17 cellular contexts compared by ENCODE assay signal in genomic region chr1:221350091-221350490, GRCh38.
"Had no signal": no experiment of that assay in that cellular context is flagged by ENCODE, and none has a peak within 500 bp of the region (broad histone marks: within the 10 kb centered on the region; RNA-seq: fewer than 3 reads in every experiment).

No MANE protein-coding gene starts in this region.

- H3K27ac Mint-ChIP-seq: activated CD4-positive, alpha-beta memory T cell treated with anti-CD3 and anti-CD28 coated beads for 36 hours; activated CD4-positive, alpha-beta T cell treated with anti-CD3 and anti-CD28 coated beads, Interleukin-2, amount 10 ng/mL, durations not matched to agents 7 days and 5 days; activated naive CD8-positive, alpha-beta T cell; WTC11 had no signal

- H3K27ac ChIP-seq: SK-N-MC had no signal

- H3K4me3 ChIP-seq: SK-N-MC had no signal

- DNase-seq: activated CD4-positive, alpha-beta memory T cell treated with anti-CD3 and anti-CD28 coated beads for 36 hours; activated CD4-positive, alpha-beta T cell treated with anti-CD3 and anti-CD28 coated beads, Interleukin-2, amount 10 ng/mL, durations not matched to agents 7 days and 5 days; activated CD4-positive, CD25-positive, alpha-beta regulatory T cell treated with anti-CD3 and anti-CD28 coated beads, Interleukin-2, amount 50 U/mL, for 72 hours; activated CD8-positive, alpha-beta memory T cell treated with anti-CD3 and anti-CD28 coated beads for 24 hours; activated effector memory CD4-positive, alpha-beta T cell treated with anti-CD3 and anti-CD28 coated beads, Interleukin-2, amount 50 U/mL, for 16 hours; activated naive CD4-positive, alpha-beta T cell treated with Interleukin-2 at 50 U/mL for 16 hours; activated T-cell treated with anti-CD3 and anti-CD28 coated beads, Interleukin-2, amount 50 U/mL, for 4 hours; amygdala; KG1; NCI-H1105 treated with DMSO at 0.1 percent for 48 hours; NCI-H1436 treated with DMSO at 0.1 percent for 48 hours; NCI-H187; NCI-H2081; T-helper 1 cell had no signal

- H3K4me1 Mint-ChIP-seq: activated CD4-positive, alpha-beta T cell treated with anti-CD3 and anti-CD28 coated beads, Interleukin-2, amount 10 ng/mL, durations not matched to agents 7 days and 5 days; WTC11 had no signal

- ATAC-seq: activated T-cell treated with anti-CD3 and anti-CD28 coated beads, Interleukin-2, amount 50 U/mL, for 4 hours; WTC11 had no signal

- H3K9me3 Mint-ChIP-seq: activated CD4-positive, alpha-beta memory T cell treated with anti-CD3 and anti-CD28 coated beads for 36 hours; activated CD4-positive, alpha-beta T cell treated with anti-CD3 and anti-CD28 coated beads, Interleukin-2, amount 10 ng/mL, durations not matched to agents 7 days and 5 days; activated T-cell treated with anti-CD3 and anti-CD28 coated beads, Interleukin-2, amount 50 U/mL, for 4 hours had no signal

- H3K36me3 Mint-ChIP-seq: activated CD4-positive, alpha-beta memory T cell treated with anti-CD3 and anti-CD28 coated beads for 36 hours; activated naive CD8-positive, alpha-beta T cell; WTC11 had no signal

- H3K4me3 Mint-ChIP-seq: activated CD4-positive, alpha-beta memory T cell treated with anti-CD3 and anti-CD28 coated beads for 36 hours; activated CD4-positive, alpha-beta T cell treated with anti-CD3 and anti-CD28 coated beads, Interleukin-2, amount 10 ng/mL, durations not matched to agents 7 days and 5 days; activated naive CD8-positive, alpha-beta T cell; activated T-cell treated with anti-CD3 and anti-CD28 coated beads, Interleukin-2, amount 50 U/mL, for 4 hours; WTC11 had no signal
